ENCODE assay signal across 19 cellular contexts in the genomic region with DNA sequence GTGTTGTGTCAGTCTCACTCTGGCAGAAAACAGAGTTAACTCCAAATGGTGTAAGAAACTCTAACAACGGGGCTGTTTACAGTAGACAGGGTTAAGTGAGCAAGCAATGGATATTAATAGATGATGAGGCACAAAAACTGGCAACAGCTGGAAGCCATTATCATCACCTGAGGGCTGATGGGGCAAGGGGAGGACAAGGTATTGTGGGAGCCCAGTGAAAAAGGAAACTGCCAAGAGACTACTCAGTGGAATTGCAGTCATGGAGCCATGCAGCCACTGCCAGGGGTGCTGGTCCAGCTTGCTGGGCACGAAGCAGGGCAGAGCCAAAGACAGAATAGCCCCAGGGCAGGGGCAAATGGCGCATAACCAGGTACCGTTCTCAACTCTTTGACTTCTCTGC.
DNase-seq lines count a peak whose midpoint lies in the region; ATAC-seq and TF ChIP-seq lines count a peak whose summit lies in the region.
"Had no signal": no experiment of that assay in that cellular context is flagged by ENCODE, and none has a peak within 500 bp of the region (broad histone marks: within the 10 kb centered on the region; RNA-seq: fewer than 3 reads in every experiment).

No MANE protein-coding gene starts in this region.

- H3K4me2 ChIP-seq in trophoblast cell (ENCODE audit: low read length) = no peak overlapping the region
- H3K4me2 ChIP-seq: KMS-11 had no signal

- no CpG with 5 or more reads among the region's 4 CpGs for WGBS in trophoblast cell (ENCODE audit: extremely low coverage, insufficient coverage, insufficient read length)

- H3K14ac ChIP-seq in trophoblast cell (ENCODE audit: low read length) = no peak overlapping the region

- H2BK12ac ChIP-seq in trophoblast cell (ENCODE audit: low read length) = no peak overlapping the region

- H3K27me3 ChIP-seq in adipocyte (replicated peaks; ENCODE audit: control insufficient read depth, insufficient read depth, low read length) (no peaks in the 10 kb centered on the region), trophoblast cell (ENCODE audit: insufficient read depth, low read length) (no peaks in the 10 kb centered on the region), upper lobe of right lung (no peaks in the 10 kb centered on the region)
- H3K27me3 ChIP-seq: SJSA1 had no signal

- H2AFZ ChIP-seq in trophoblast cell (ENCODE audit: insufficient read depth, low read length, poor library complexity) = peak overlapping the region; percentile 78

- ATAC-seq in GM18502 (IDR thresholded peaks at IDR 0.05; ENCODE audit: poor library complexity, unreplicated experiment) (no peak), upper lobe of right lung (no peak)
- ATAC-seq: HepG2 had no signal

- H3K4me1 ChIP-seq in adipocyte (ENCODE audit: control insufficient read depth, insufficient read depth, low read length) (peaks cover 64% of the 10 kb centered on the region), trophoblast cell (ENCODE audit: control insufficient read depth in 1 of 2, insufficient read depth in 2 of 2, low read length in 2 of 2) (peaks cover 4 to 5% of the 10 kb centered on the region in 2 experiments), upper lobe of right lung (peaks cover 10% of the 10 kb centered on the region)

- no peak overlapping the region for H4K12ac ChIP-seq in trophoblast cell (ENCODE audit: low read depth, low read length)

- H3K79me1 ChIP-seq in trophoblast cell (ENCODE audit: low read length) = no peaks in the 10 kb centered on the region

- H2BK120ac ChIP-seq in trophoblast cell (ENCODE audit: insufficient read depth, low read length, poor library complexity) = no peak overlapping the region

- TF ChIP-seq CTCF in upper lobe of right lung (IDR thresholded peaks at IDR 0.05) = no peak

- no peaks in the 10 kb centered on the region for H3K79me2 ChIP-seq in trophoblast cell (ENCODE audit: control insufficient read depth, insufficient read depth, low read length, poor library complexity)

- DNase-seq in M059J (ENCODE audit: low read depth) (peak; percentile 15), adipocyte (ENCODE audit: low read depth) (no peak), kidney tubule cell (ENCODE audit: low spot score) (peak; percentile 20), trophoblast cell (no peak), upper lobe of right lung (no peak)
- DNase-seq in activated CD4-positive, alpha-beta T cell treated with anti-CD3 and anti-CD28 coated beads, Interleukin-2, amount 50 U/mL, for 48 hours = no peak
- DNase-seq: ACHN; DMS53; H9; NCI-H1105 treated with DMSO at 0.1 percent for 48 hours; NCI-H1694 treated with DMSO at 0.1 percent for 48 hours; NCI-H2107; NCI-H226; NK-92 treated with Interleukin-12 subunit alpha and Interleukin-12 subunit beta, amount 100 ng/mL, for 24 hours had no signal

- intact Hi-C loops in upper lobe of right lung (cut with DNase I) = no loop called here

- H3K36me3 ChIP-seq in adipocyte (ENCODE audit: control insufficient read depth, insufficient read depth, low read length, severe bottlenecking) = no peaks in the 10 kb centered on the region
- no peaks in the 10 kb centered on the region for H3K36me3 ChIP-seq in trophoblast cell (ENCODE audit: control insufficient read depth in 1 of 2, insufficient read depth in 2 of 2, low read length in 2 of 2)
- no peaks in the 10 kb centered on the region for H3K36me3 ChIP-seq in upper lobe of right lung
- H3K36me3 ChIP-seq: SJSA1 had no signal

- no peak overlapping the region for H2AK5ac ChIP-seq in trophoblast cell (ENCODE audit: low read length)

- H3K4me3 ChIP-seq in adipocyte (ENCODE audit: low read length) (peak overlapping the region; percentile 31), trophoblast cell (ENCODE audit: low read depth, low read length) (no peak overlapping the region), upper lobe of right lung (no peak overlapping the region)
- H3K4me3 ChIP-seq: SJSA1 had no signal

- H3K9me3 ChIP-seq in adipocyte (ENCODE audit: control insufficient read depth, low read length) = no peaks in the 10 kb centered on the region
- no peaks in the 10 kb centered on the region for H3K9me3 ChIP-seq in trophoblast cell (ENCODE audit: insufficient read depth, low read depth, low read length)
- H3K9me3 ChIP-seq in upper lobe of right lung = no peaks in the 10 kb centered on the region
- H3K9me3 ChIP-seq: SJSA1 had no signal

- no peak overlapping the region for H3K23ac ChIP-seq in trophoblast cell (ENCODE audit: low read length)

- H2BK5ac ChIP-seq in trophoblast cell (ENCODE audit: low read depth, low read length, poor library complexity) = no peak overlapping the region

- H3K18ac ChIP-seq in trophoblast cell (ENCODE audit: low read length) = no peak overlapping the region

- peak overlapping the region; percentile 71 for H3K9ac ChIP-seq in adipocyte (ENCODE audit: low read length)
- H3K9ac ChIP-seq in trophoblast cell (ENCODE audit: low read length) = no peak overlapping the region
- H3K9ac ChIP-seq: KMS-11 had no signal

- H4K91ac ChIP-seq in trophoblast cell (ENCODE audit: low read depth, low read length) = no peak overlapping the region

- no peak overlapping the region for H4K8ac ChIP-seq in trophoblast cell (ENCODE audit: low read depth, low read length)

- no peak overlapping the region for H3K27ac ChIP-seq in trophoblast cell (ENCODE audit: low read depth, low read length)
- no peak overlapping the region for H3K27ac ChIP-seq in upper lobe of right lung
- H3K27ac ChIP-seq: KMS-11, RWPE1, SJSA1 had no signal

- no peak overlapping the region for H3K4ac ChIP-seq in trophoblast cell (ENCODE audit: low read depth, low read length)

Comparison
In these comparisons a context has a peak if more than half of its experiments do, and no peak if none do; other contexts are left out.
1. DNase-seq: peak in M059J (single experiment) and kidney tubule cell (single experiment); none in adipocyte (single experiment), trophoblast cell (0 of 2), activated CD4-positive, alpha-beta T cell treated with anti-CD3 and anti-CD28 coated beads, Interleukin-2, amount 50 U/mL, for 48 hours (0 of 2) and upper lobe of right lung (single experiment).